In genomic region chr17:45942284-45942683, GRCh38 we compare ENCODE assay signal across 10 cellular contexts. TPM values are rescaled to one million over a fixed set of nuclear protein-coding genes. Genes with fewer than 3 reads are reported as not detected.
A peak's percentile ranks its signal among the peaks of the same experiment; 100 is the strongest.
DNase-seq lines count a peak whose midpoint lies in the region; ATAC-seq and TF ChIP-seq lines count a peak whose summit lies in the region.
"Had no signal": no experiment of that assay in that cellular context is flagged by ENCODE, and none has a peak within 500 bp of the region (broad histone marks: within the 10 kb centered on the region; RNA-seq: fewer than 3 reads in every experiment).

No MANE protein-coding gene starts in this region.

- TF ChIP-seq CTCF in coronary artery (IDR thresholded peaks at IDR 0.05), result no peak
- TF ChIP-seq CTCF in RWPE1 (conservative IDR thresholded peaks at IDR 0.05; ENCODE audit: low read depth), result no peak

- in situ Hi-C loops in ACHN (cut with HindIII; ENCODE audit: low pct_ligation_motif_present, low pct_unique_long_range_greater_than_20kb, low sequenced_read_pairs), result no loop called here

- H3K4me3 ChIP-seq in coronary artery, result no peak overlapping the region

- ATAC-seq in HG02885 (IDR thresholded peaks at IDR 0.05; ENCODE audit: poor library complexity, unreplicated experiment), result no peak
- ATAC-seq: T-helper 17 cell had no signal

- H3K27ac ChIP-seq in coronary artery (peak overlapping the region in 1 of 2 donors; percentile 14), RWPE1 (no peak overlapping the region)

- DNase-seq in A172 (ENCODE audit: low spot score) (peak; percentile 34), NCI-H1092 (lab: John Stamatoyannopoulos, UW) (peak; percentile 49), coronary artery (ENCODE audit: low spot score) (peak; percentile 80), middle frontal gyrus (ENCODE audit: extremely low spot score, low spot score) (peak; percentile 86), MV-4-11 (lab: John Stamatoyannopoulos, UW) (no peak), RWPE1 (ENCODE audit: low spot score) (no peak), ACHN (no peak)
- DNase-seq: activated naive CD4-positive, alpha-beta T cell treated with anti-CD3 and anti-CD28 coated beads, Interleukin-2, amount 10 ng/mL, durations not matched to agents 7 days and 5 days; T-helper 17 cell had no signal

- POLR2A ChIA-PET in RWPE1 (lab: Yijun Ruan, JAX; ENCODE audit: low non-redundant PET), result no interaction called here

- CTCF ChIA-PET in RWPE1 (lab: Yijun Ruan, JAX), result no interaction called here

RNA-seq across cellular contexts. Expression of gene MAPT, which starts 47.9 kb away (rescaled TPM):
- total RNA-seq in A172 (2014; rRNA removed; shearing (Covaris generic)), result 3.1 and 4.6 TPM in 2 replicates

RNA-seq across cellular contexts. Expression of gene STH, which starts 56.8 kb away (rescaled TPM):
- total RNA-seq in A172 (2014; rRNA removed; shearing (Covaris generic)), result not detected in 2 replicates
- total RNA-seq: T-helper 17 cell had no signal

Comparison
In these comparisons a context has a peak if more than half of its experiments do, and no peak if none do; other contexts are left out.
1. DNase-seq: peak in A172 (single experiment), NCI-H1092 (single experiment), coronary artery (single experiment) and middle frontal gyrus (single experiment); none in MV-4-11 (single experiment), RWPE1 (single experiment) and ACHN (single experiment).